Comparison of ENCODE assay signal across 20 cellular contexts in the genomic region with DNA sequence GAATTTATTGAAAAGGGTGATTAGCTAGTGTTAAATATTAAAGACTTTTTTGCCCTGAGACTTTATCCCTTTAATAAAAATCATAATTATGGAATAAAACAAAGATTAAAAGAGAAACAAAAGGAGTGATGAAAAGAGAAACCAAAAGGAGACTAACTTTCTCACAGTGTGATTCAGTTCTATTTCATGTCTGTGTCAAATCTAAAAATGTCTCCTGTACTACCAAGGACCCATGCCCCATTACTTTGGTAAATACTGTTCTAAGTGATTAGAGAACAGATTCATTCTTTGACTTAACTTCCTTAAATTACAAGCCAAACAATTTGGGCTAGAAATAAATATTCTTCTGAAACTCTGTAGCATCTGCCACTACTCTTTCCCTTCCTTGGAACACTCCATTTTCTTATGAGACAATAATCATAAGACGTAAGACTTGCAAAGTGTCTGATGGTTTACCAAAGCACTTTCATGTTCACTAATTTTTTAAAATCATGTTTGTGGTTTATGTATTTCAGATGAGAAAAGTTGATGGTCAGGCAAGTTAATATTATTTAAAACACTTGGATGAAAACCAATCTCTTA.
DNase-seq lines count a peak whose midpoint lies in the region; ATAC-seq, FAIRE-seq and TF ChIP-seq lines count a peak whose summit lies in the region.
"Had no signal": no experiment of that assay in that cellular context is flagged by ENCODE, and none has a peak within 500 bp of the region (broad histone marks: within the 10 kb centered on the region; RNA-seq: fewer than 3 reads in every experiment).

No MANE protein-coding gene starts in this region.

- H3K4me2 ChIP-seq in MM.1S (ENCODE audit: low read depth, low read length): no peak overlapping the region

- ATAC-seq in HG02588 (IDR thresholded peaks at IDR 0.05; ENCODE audit: unreplicated experiment) (peak; percentile 64), HG03565 (IDR thresholded peaks at IDR 0.05; ENCODE audit: unreplicated experiment) (peak; percentile 53)
- ATAC-seq: activated T-helper 17 cell treated with anti-CD3 and anti-CD28 coated beads, Interleukin-2, amount 50 U/mL, for 72 hours; left lung; naive thymus-derived CD4-positive, alpha-beta T cell had no signal

- H3K9me3 ChIP-seq in MM.1S (replicated peaks; ENCODE audit: insufficient read depth, low read length): no peaks in the 10 kb centered on the region
- H3K9me3 ChIP-seq: esophagus squamous epithelium, left lung had no signal

- H4K20me1 ChIP-seq in MM.1S (ENCODE audit: insufficient read depth, low read length): no peaks in the 10 kb centered on the region

- TF ChIP-seq CTCF in GM12865 (IDR thresholded peaks at IDR 0.05; ENCODE audit: insufficient read depth, low read depth, low read length, missing control alignments) (no peak), MM.1S (IDR thresholded peaks at IDR 0.05; ENCODE audit: low read length) (no peak)

- DNase-seq in GM12865 (ENCODE audit: low read depth): peak; percentile 34
- peak; percentile 9 for DNase-seq in GM19239 (ENCODE audit: insufficient read length, low spot score)
- no peak for DNase-seq in AG08396 (ENCODE audit: low spot score)
- DNase-seq in SK-N-DZ (ENCODE audit: low spot score): no peak
- DNase-seq in MM.1S: no peak
- DNase-seq in NCI-H146 treated with DMSO at 0.1 percent for 48 hours (lab: John Stamatoyannopoulos, UW; ENCODE audit: unreplicated experiment): no peak
- DNase-seq: aorta; esophagus squamous epithelium; GM23248; IMR-90; left lung; naive thymus-derived CD4-positive, alpha-beta T cell; NCI-H1417 treated with DMSO at 0.1 percent for 48 hours; NCI-H510A; T1000; trophoblast cell had no signal

- H3K4me3 ChIP-seq in GM12865 (ENCODE audit: low read depth, low read length) (peak overlapping the region; percentile 10; the same call in 1 of the 2 replicates), MM.1S (ENCODE audit: low read length) (no peak overlapping the region)
- H3K4me3 ChIP-seq: esophagus squamous epithelium, GM23248, left lung had no signal

- H3F3A ChIP-seq in MM.1S (ENCODE audit: insufficient read depth, low read length): no peaks in the 10 kb centered on the region

- no peaks in the 10 kb centered on the region for H3K9me2 ChIP-seq in MM.1S (replicated peaks; ENCODE audit: insufficient read depth, low read length)

- no peaks in the 10 kb centered on the region for H3K4me1 ChIP-seq in MM.1S (ENCODE audit: low read length)
- H3K4me1 ChIP-seq: left lung had no signal

- no peak overlapping the region for H3K9ac ChIP-seq in MM.1S (ENCODE audit: low read length)
- H3K9ac ChIP-seq: GM23248 had no signal

- no peak overlapping the region for H3K27ac ChIP-seq in MM.1S (ENCODE audit: low read length)
- H3K27ac ChIP-seq: esophagus squamous epithelium, GM23248, left lung had no signal

- H3K27me3 ChIP-seq in MM.1S (replicated peaks; ENCODE audit: insufficient read depth, low read length): no peaks in the 10 kb centered on the region
- H3K27me3 ChIP-seq: esophagus squamous epithelium, left lung had no signal

- H3K36me3 ChIP-seq in MM.1S (replicated peaks; ENCODE audit: insufficient read depth, low read length): no peaks in the 10 kb centered on the region
- H3K36me3 ChIP-seq: esophagus squamous epithelium, left lung had no signal

- FAIRE-seq in GM19239 (lab: Jason Lieb, UNC): peak; percentile 79
- FAIRE-seq: D721Med had no signal

- no peak overlapping the region for H2AFZ ChIP-seq in MM.1S (ENCODE audit: low read length)
- H2AFZ ChIP-seq: GM23248 had no signal

- no peaks in the 10 kb centered on the region for H3K79me2 ChIP-seq in MM.1S (ENCODE audit: low read length)

Comparison
In these comparisons a context has a peak if more than half of its experiments do, and no peak if none do; other contexts are left out.
1. DNase-seq: peak in GM12865 (single experiment) and GM19239 (single experiment); none in AG08396 (single experiment), SK-N-DZ (single experiment), MM.1S (single experiment) and NCI-H146 treated with DMSO at 0.1 percent for 48 hours (single experiment).